ENCODE assay signal across 33 cellular contexts in the genomic region with DNA sequence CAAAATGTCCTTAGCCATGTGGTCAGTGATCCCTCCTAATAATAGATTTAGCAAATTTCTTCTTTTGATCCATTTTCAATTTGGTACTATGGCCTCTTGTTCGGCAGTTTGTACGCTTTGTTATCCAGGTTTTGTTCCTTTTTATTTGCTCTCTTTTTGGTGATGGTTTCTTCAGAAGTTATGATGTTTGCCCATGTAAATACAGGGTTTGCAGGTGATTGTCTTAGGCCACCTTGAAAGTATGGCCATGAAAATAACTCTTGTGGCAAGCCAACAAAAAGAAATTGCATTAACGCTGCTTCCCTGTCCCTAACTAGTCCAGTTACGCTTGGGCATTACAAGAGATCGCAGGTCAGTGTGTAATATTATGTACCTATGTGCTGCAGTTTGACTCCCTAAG. TPM values are rescaled to one million over a fixed set of nuclear protein-coding genes. Genes with fewer than 3 reads are reported as not detected.
"Had no signal": no experiment of that assay in that cellular context is flagged by ENCODE, and none has a peak within 500 bp of the region (broad histone marks: within the 10 kb centered on the region; RNA-seq: fewer than 3 reads in every experiment).

No MANE protein-coding gene starts in this region.

- H3K4me1 ChIP-seq: left ventricle myocardium inferior, right atrium auricular region, right lobe of liver, suprapubic skin, tibial artery, upper lobe of right lung had no signal

- H3K27me3 Mint-ChIP-seq: naive B cell; natural killer cell treated with Interleukin-12 subunit alpha and Interleukin-12 subunit beta and Interleukin-15 and Interleukin-18, amount 100 ng/mL, for 72 hours; progenitor cell of endocrine pancreas; stimulated activated memory B cell treated with anti-CD40 and anti-IgM and Interleukin-4, amounts not matched to agents 10 μg/mL and 1 μg/mL and 100 μg/mL, for 72 hours had no signal

- ATAC-seq: natural killer cell treated with Interleukin-12 subunit alpha and Interleukin-12 subunit beta and Interleukin-15 and Interleukin-18, amount 100 ng/mL, for 72 hours; right lobe of liver; stimulated activated memory B cell treated with anti-CD40 and anti-IgM and Interleukin-4, amounts not matched to agents 10 μg/mL and 1 μg/mL and 100 μg/mL, for 72 hours; upper lobe of right lung had no signal

- H3K4me2 ChIP-seq: hepatocyte, smooth muscle cell had no signal

- H3K9me3 Mint-ChIP-seq: mesothelial cell of epicardium; naive B cell; natural killer cell treated with Interleukin-12 subunit alpha and Interleukin-12 subunit beta and Interleukin-15 and Interleukin-18, amount 100 ng/mL, for 72 hours; stimulated activated memory B cell treated with anti-CD40 and anti-IgM and Interleukin-4, amounts not matched to agents 10 μg/mL and 1 μg/mL and 100 μg/mL, for 72 hours had no signal

- H3K27ac ChIP-seq: hepatocyte, left ventricle myocardium inferior, ovary, right atrium auricular region, right lobe of liver, suprapubic skin, thoracic aorta, tibial artery, upper lobe of right lung had no signal

- H3K4me1 Mint-ChIP-seq: mesothelial cell of epicardium; naive B cell; stimulated activated memory B cell treated with anti-CD40 and anti-IgM and Interleukin-4, amounts not matched to agents 10 μg/mL and 1 μg/mL and 100 μg/mL, for 72 hours had no signal

- DNase-seq: islet precursor cell; left ventricle myocardium inferior; mesendoderm; naive B cell; ovary; right lobe of liver; stimulated activated CD4-positive, alpha-beta T cell treated with anti-CD3 and anti-CD28 coated beads, Interleukin-1b, Interleukin-23, amount 100 ng/mL, for 48 hours; stimulated activated CD4-positive, alpha-beta T cell treated with anti-CD3 and anti-CD28 coated beads, Interleukin-2, amount 100 ng/mL, for 48 hours; stimulated activated CD4-positive, alpha-beta T cell treated with anti-CD3 and anti-CD28 coated beads, Interleukin-4, amount 100 ng/mL, for 4 hours; stimulated activated CD8-positive, alpha-beta memory T cell treated with anti-CD3 and anti-CD28 coated beads, Interleukin-4, amount 100 ng/mL, for 48 hours; stimulated activated naive CD4-positive, alpha-beta T cell treated with Interleukin-2 at 50 U/mL for 16 hours; tibial artery; trophoblast cell; upper lobe of right lung had no signal

- H3K9me3 ChIP-seq: left ventricle myocardium inferior, ovary, right atrium auricular region, right lobe of liver, suprapubic skin, thoracic aorta, tibial artery, upper lobe of right lung had no signal

- H3K4me3 Mint-ChIP-seq: mesothelial cell of epicardium; naive B cell; natural killer cell treated with Interleukin-12 subunit alpha and Interleukin-12 subunit beta and Interleukin-15 and Interleukin-18, amount 100 ng/mL, for 72 hours; stimulated activated memory B cell treated with anti-CD40 and anti-IgM and Interleukin-4, amounts not matched to agents 10 μg/mL and 1 μg/mL and 100 μg/mL, for 72 hours had no signal

- H3K4me3 ChIP-seq: hepatocyte, left ventricle myocardium inferior, lung, ovary, right atrium auricular region, right lobe of liver, smooth muscle cell, suprapubic skin, thoracic aorta, tibial artery, upper lobe of right lung had no signal

- H3K27me3 ChIP-seq: hepatocyte, ovary, right atrium auricular region, right lobe of liver, suprapubic skin, tibial artery, upper lobe of right lung had no signal

- H3K27ac Mint-ChIP-seq: mesothelial cell of epicardium; natural killer cell treated with Interleukin-12 subunit alpha and Interleukin-12 subunit beta and Interleukin-15 and Interleukin-18, amount 100 ng/mL, for 72 hours; progenitor cell of endocrine pancreas; stimulated activated memory B cell treated with anti-CD40 and anti-IgM and Interleukin-4, amounts not matched to agents 10 μg/mL and 1 μg/mL and 100 μg/mL, for 72 hours had no signal

- H2AFZ ChIP-seq: hepatocyte had no signal

- H3K36me3 ChIP-seq: ovary had no signal

- H3K79me2 ChIP-seq: hepatocyte had no signal

- FAIRE-seq: urothelium cell line had no signal

RNA-seq across cellular contexts. Expression of a gene that starts 8.6 kb away (rescaled TPM):
- total RNA-seq: kidney epithelial cell; left ventricle myocardium inferior; lower leg skin; lung; mesothelial cell of epicardium; mononuclear cell; natural killer cell treated with Interleukin-12 subunit alpha and Interleukin-12 subunit beta and Interleukin-15 and Interleukin-18, amount 100 ng/mL, for 72 hours; omental fat pad; ovary; progenitor cell of endocrine pancreas; pulmonary artery endothelial cell; renal cortical epithelial cell; right atrium auricular region; right lobe of liver; skeletal muscle tissue; smooth muscle cell; subcutaneous adipose tissue; suprapubic skin; thoracic aorta; upper lobe of right lung had no signal
- polyA plus RNA-seq: hepatocyte, lung, ovary, smooth muscle cell had no signal
